Comparison of ENCODE assay signal across 1 cellular context in the genomic region with DNA sequence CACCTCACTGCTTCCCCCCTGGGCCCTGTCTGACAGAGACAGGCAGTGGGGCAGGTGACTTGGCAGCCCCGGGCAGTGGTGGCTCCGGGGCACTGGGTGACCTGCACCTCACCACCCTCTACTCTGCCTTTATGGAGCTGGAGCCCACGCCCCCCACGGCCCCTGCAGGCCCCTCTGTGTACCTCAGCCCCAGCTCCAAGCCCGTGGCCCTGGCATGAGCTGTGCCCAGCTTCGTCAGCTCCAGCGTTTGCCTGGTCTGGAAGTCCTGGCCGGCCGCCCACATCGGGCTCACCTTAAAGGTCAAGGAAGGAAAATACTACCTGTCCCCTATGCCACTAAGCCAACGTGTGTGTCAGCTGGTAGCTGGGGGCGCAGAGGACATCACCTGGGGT.
TF ChIP-seq lines count a peak whose summit lies in the region.

No MANE protein-coding gene starts in this region.

TF ChIP-seq in H1, 55 proteins besides CTCF, POLR2A, EP300 and RAD21:
- no peak for TF ChIP-seq CHD7 (IDR thresholded peaks at IDR 0.05; ENCODE audit: insufficient replicate concordance, low read length)
- no peak for TF ChIP-seq HDAC6 (IDR thresholded peaks at IDR 0.05; ENCODE audit: low read depth, low read length)
- TF ChIP-seq MAFK (IDR thresholded peaks at IDR 0.05; ENCODE audit: low read depth, low read length), result no peak
- no peak for TF ChIP-seq TEAD4 (IDR thresholded peaks at IDR 0.05; ENCODE audit: low read depth, low read length)
